16 cellular contexts compared by ENCODE assay signal in genomic region chr18:59264651-59265245, GRCh38. TPM values are rescaled to one million over a fixed set of nuclear protein-coding genes. Genes with fewer than 3 reads are reported as not detected.
A peak's percentile ranks its signal among the peaks of the same experiment; 100 is the strongest.
DNase-seq lines count a peak whose midpoint lies in the region; ATAC-seq and TF ChIP-seq lines count a peak whose summit lies in the region.
"Had no signal": no experiment of that assay in that cellular context is flagged by ENCODE, and none has a peak within 500 bp of the region (broad histone marks: within the 10 kb centered on the region; RNA-seq: fewer than 3 reads in every experiment).

No MANE protein-coding gene starts in this region.

- H3K9me3 ChIP-seq in SK-N-SH (no peaks in the 10 kb centered on the region), fibroblast of lung (ENCODE audit: control insufficient read depth, insufficient read depth, low read depth, low read length) (no peaks in the 10 kb centered on the region), spleen (peaks cover 0 to 7% (median 0%) of the 10 kb centered on the region in 8 donors)
- H3K9me3 ChIP-seq: prostate gland had no signal

- TF ChIP-seq CTCF in SK-N-SH (IDR thresholded peaks at IDR 0.05) (no peak), fibroblast of lung (conservative IDR thresholded peaks at IDR 0.05 in 1 of 2, IDR thresholded peaks at IDR 0.05 in 1 of 2; ENCODE audit: low read depth in 1 of 2, low read length in 2 of 2) (no peak), spleen (IDR thresholded peaks at IDR 0.05 in 8 of 11, conservative IDR thresholded peaks at IDR 0.05 in 3 of 11) (no peak), GM13976 (IDR thresholded peaks at IDR 0.05; ENCODE audit: borderline replicate concordance, control extremely low read depth, extremely low read depth, insufficient read depth, missing control alignments) (no peak)

- DNase-seq in activated CD4-positive, alpha-beta T cell treated with anti-CD3 and anti-CD28 coated beads for 36 hours, result no peak
- DNase-seq in activated CD4-positive, alpha-beta T cell treated with anti-CD3 and anti-CD28 coated beads for 1 hour, result no peak
- peak; percentile 44 for DNase-seq in SK-N-SH
- DNase-seq in fibroblast of lung (ENCODE audit: low read depth in 2 of 2), result no peak
- DNase-seq in spleen, result no peak
- no peak for DNase-seq in COLO829 (ENCODE audit: low spot score)
- DNase-seq in GM13976 (ENCODE audit: low spot score), result no peak
- DNase-seq: caudate nucleus, GDM1, NCI-H1048, T-cell had no signal

- H3K4me1 ChIP-seq in SK-N-SH (ENCODE audit: control insufficient read depth in 1 of 2, insufficient read depth in 2 of 2, low read depth in 1 of 2, low read length in 1 of 2) (peaks cover 2 to 4% of the 10 kb centered on the region in 2 experiments; a peak in 2 of 4 replicates), fibroblast of lung (ENCODE audit: control insufficient read depth, extremely low read depth, insufficient read depth, low read length) (no peaks in the 10 kb centered on the region), spleen (peaks cover 0 to 45% (median 29%) of the 10 kb centered on the region in 6 donors)
- H3K4me1 ChIP-seq: prostate gland had no signal

- no peak for TF ChIP-seq POLR2A in spleen (IDR thresholded peaks at IDR 0.05)

- H2AFZ ChIP-seq in SK-N-SH (ENCODE audit: low read depth), result no peak overlapping the region
- H2AFZ ChIP-seq in fibroblast of lung (ENCODE audit: low read length), result no peak overlapping the region

- H3K79me2 ChIP-seq in SK-N-SH (ENCODE audit: insufficient read depth) (no peaks in the 10 kb centered on the region), fibroblast of lung (ENCODE audit: control insufficient read depth, insufficient read depth, low read length) (no peaks in the 10 kb centered on the region)

- H3K4me3 Mint-ChIP-seq in activated CD4-positive, alpha-beta T cell treated with anti-CD3 and anti-CD28 coated beads for 36 hours, result peak overlapping the region; percentile 63

- H3K4me3 ChIP-seq in SK-N-SH (ENCODE audit: low read depth in 2 of 2, low read length in 1 of 2) (no peak overlapping the region), fibroblast of lung (replicated peaks in 1 of 4; ENCODE audit: control extremely low read depth in 1 of 4, insufficient read depth in 1 of 4, low read depth in 3 of 4, low read length in 4 of 4) (no peak overlapping the region), spleen (peak overlapping the region in 5 of 8 donors; percentile 31 to 69 (median 39))

- intact Hi-C loops in activated CD4-positive, alpha-beta T cell treated with anti-CD3 and anti-CD28 coated beads for 36 hours (cut with DNase I, micrococcal nuclease), result loop anchor here in 1 of 2 experiments (2.0 to 5.0 kb wide), 2 partner anchors 94 to 1827 kb away; partner anchors contain the start of genes LMAN1 and ONECUT2
- intact Hi-C loops in spleen (cut with DNase I; ENCODE audit: low total_unique reads), result no loop called here

- CTCF ChIA-PET in activated CD4-positive, alpha-beta T cell treated with anti-CD3 and anti-CD28 coated beads for 36 hours (lab: Charles Lee), result interaction anchor here (1.3 to 1.8 kb wide), 3 partner anchors 91 to 138 kb away, joined by 3 to 7 read pairs (median 4); no protein-coding TSS in a partner anchor
- CTCF ChIA-PET in SK-N-SH (lab: Yijun Ruan, JAX), result interaction anchor here (0.6 to 8.4 kb wide), 5 partner anchors 9 to 159 kb away, joined by 3 to 92 read pairs (median 5); partner anchors contain the start of gene RAX

- no peak overlapping the region for H3K27ac Mint-ChIP-seq in activated CD4-positive, alpha-beta T cell treated with anti-CD3 and anti-CD28 coated beads for 36 hours
- H3K27ac Mint-ChIP-seq: T-cell had no signal

- H3K9me3 Mint-ChIP-seq in activated CD4-positive, alpha-beta T cell treated with anti-CD3 and anti-CD28 coated beads for 36 hours (ENCODE audit: low read depth), result no peaks in the 10 kb centered on the region
- H3K9me3 Mint-ChIP-seq: T-cell had no signal

- peaks cover 23% of the 10 kb centered on the region for H3K4me1 Mint-ChIP-seq in activated CD4-positive, alpha-beta T cell treated with anti-CD3 and anti-CD28 coated beads for 36 hours

- no peak for TF ChIP-seq RAD21 in SK-N-SH (IDR thresholded peaks at IDR 0.05; ENCODE audit: low read length)

- H3K36me3 Mint-ChIP-seq in activated CD4-positive, alpha-beta T cell treated with anti-CD3 and anti-CD28 coated beads for 36 hours (ENCODE audit: low read depth), result no peaks in the 10 kb centered on the region
- H3K36me3 Mint-ChIP-seq: T-cell had no signal

- no peak overlapping the region for H3K9ac ChIP-seq in SK-N-SH
- no peak overlapping the region for H3K9ac ChIP-seq in fibroblast of lung (ENCODE audit: insufficient read depth, low read length)

- H3K4me2 ChIP-seq in SK-N-SH (peak overlapping the region; percentile 57; the same call in 1 of the 2 replicates), fibroblast of lung (ENCODE audit: extremely low read depth, insufficient read depth, low read length) (peak overlapping the region; percentile 79)

- no peaks in the 10 kb centered on the region for H3K9me2 ChIP-seq in SK-N-SH

- H3K27ac ChIP-seq in SK-N-SH (ENCODE audit: low read depth in 2 of 2, low read length in 1 of 2), result no peak overlapping the region
- H3K27ac ChIP-seq in fibroblast of lung (ENCODE audit: insufficient read depth, low read length), result no peak overlapping the region
- no peak overlapping the region for H3K27ac ChIP-seq in spleen
- H3K27ac ChIP-seq: prostate gland had no signal

- H3F3A ChIP-seq in SK-N-SH (replicated peaks; ENCODE audit: insufficient read depth), result peaks cover 3% of the 10 kb centered on the region

- POLR2A ChIA-PET in activated CD4-positive, alpha-beta T cell treated with anti-CD3 and anti-CD28 coated beads for 36 hours (lab: Charles Lee), result no interaction called here
- POLR2A ChIA-PET in SK-N-SH (lab: Yijun Ruan, JAX), result no interaction called here

- no peak for TF ChIP-seq EP300 in SK-N-SH (IDR thresholded peaks at IDR 0.05; ENCODE audit: borderline replicate concordance in 1 of 2, low read depth in 1 of 2, low read length in 1 of 2)

- WGBS in SK-N-SH (ENCODE audit: low lambda C conversion rate), result 2% methylated on average over 17 of the region's 41 CpGs
- WGBS in spleen, 5 donors, result 11 to 15% (median 11%) methylated on average over 28 to 41 of the region's 41 CpGs

- H4K20me1 ChIP-seq in SK-N-SH (ENCODE audit: insufficient read depth) (no peaks in the 10 kb centered on the region), fibroblast of lung (ENCODE audit: control insufficient read depth, extremely low read depth, insufficient read depth, low read length) (no peaks in the 10 kb centered on the region)

- peaks cover 72% of the 10 kb centered on the region for H3K27me3 ChIP-seq in SK-N-SH (ENCODE audit: insufficient read depth)
- H3K27me3 ChIP-seq in fibroblast of lung (ENCODE audit: control insufficient read depth, insufficient read depth, low read length), result peaks cover 64% of the 10 kb centered on the region
- peaks cover 15 to 75% (median 70%) of the 10 kb centered on the region in 7 donors for H3K27me3 ChIP-seq in spleen (replicated peaks in 1 of 7)

- in situ Hi-C loops in GM13976 (cut with MboI; ENCODE audit: low sequenced_read_pairs, unreplicated experiment), result no loop called here

- peaks cover 78% of the 10 kb centered on the region for H3K27me3 Mint-ChIP-seq in activated CD4-positive, alpha-beta T cell treated with anti-CD3 and anti-CD28 coated beads for 36 hours

- no peak for ATAC-seq in activated CD4-positive, alpha-beta T cell treated with anti-CD3 and anti-CD28 coated beads for 36 hours
- ATAC-seq in GM21619 (IDR thresholded peaks at IDR 0.05; ENCODE audit: unreplicated experiment), result no peak

- no peaks in the 10 kb centered on the region for H3K36me3 ChIP-seq in SK-N-SH (replicated peaks in 1 of 2; ENCODE audit: control insufficient read depth in 1 of 2, insufficient read depth in 2 of 2, low read length in 1 of 2)
- H3K36me3 ChIP-seq in fibroblast of lung (ENCODE audit: control insufficient read depth, insufficient read depth, low read length), result no peaks in the 10 kb centered on the region
- no peaks in the 10 kb centered on the region for H3K36me3 ChIP-seq in spleen
- H3K36me3 ChIP-seq: prostate gland had no signal

TF ChIP-seq in SK-N-SH, 30 proteins besides CTCF, POLR2A, EP300 and RAD21 (continues in another document):
- TF ChIP-seq POLR2AphosphoS5 (IDR thresholded peaks at IDR 0.05; ENCODE audit: low read depth, low read length) (no peak), NFIC (IDR thresholded peaks at IDR 0.05; ENCODE audit: borderline replicate concordance) (no peak), GABPA (IDR thresholded peaks at IDR 0.05; ENCODE audit: low read depth) (no peak), YY1 (IDR thresholded peaks at IDR 0.05; ENCODE audit: low read depth) (no peak), MEF2A (IDR thresholded peaks at IDR 0.05; ENCODE audit: borderline replicate concordance, low read depth) (no peak), RFX5 (IDR thresholded peaks at IDR 0.05; ENCODE audit: low read length) (no peak)

RNA-seq across cellular contexts. Expression of gene RAX, which starts 8.5 kb away (rescaled TPM):
- total RNA-seq in activated CD4-positive, alpha-beta T cell treated with anti-CD3 and anti-CD28 coated beads for 36 hours, result not detected
- polyA plus RNA-seq in SK-N-SH (2012; rRNA removed), result not detected in 2 replicates
- polyA plus RNA-seq in SK-N-SH (2012; cell fraction: cytosol; rRNA removed), result not detected in 2 replicates
- not detected in 2 replicates for polyA plus RNA-seq in SK-N-SH (2012; cell fraction: nucleus; rRNA removed)
- not detected in 2 replicates for total RNA-seq in fibroblast of lung
- not detected in 2 replicates for polyA plus RNA-seq in fibroblast of lung
- polyA plus RNA-seq in fibroblast of lung (2012), result not detected in 2 replicates
- polyA minus RNA-seq in fibroblast of lung (ENCODE audit: low replicate concordance), result not detected in 2 replicates
- total RNA-seq in spleen, result not detected
- under 1 TPM in 1 of 3 donors, not detected in 2; 0.03 TPM for polyA plus RNA-seq in spleen
- total RNA-seq: T-cell, ureter had no signal
- polyA plus RNA-seq: AG04450 had no signal

RNA-seq across cellular contexts. Expression of gene GRP, which starts 44.8 kb away (rescaled TPM):
- not detected for total RNA-seq in activated CD4-positive, alpha-beta T cell treated with anti-CD3 and anti-CD28 coated beads for 36 hours
- 2.5 and 2.8 TPM in 2 replicates for polyA plus RNA-seq in SK-N-SH (2012; rRNA removed)
- polyA plus RNA-seq in SK-N-SH (2012; cell fraction: cytosol; rRNA removed), result 3.6 and 4.1 TPM in 2 replicates
- polyA plus RNA-seq in SK-N-SH (2012; cell fraction: nucleus; rRNA removed), result 1.1 and 2.5 TPM in 2 replicates
- not detected in 2 replicates for total RNA-seq in fibroblast of lung
- not detected in 2 replicates for polyA plus RNA-seq in fibroblast of lung
- not detected in 2 replicates for polyA plus RNA-seq in fibroblast of lung (2012)
- not detected in 2 replicates for polyA minus RNA-seq in fibroblast of lung (ENCODE audit: low replicate concordance)
- not detected for total RNA-seq in spleen
- not detected for polyA plus RNA-seq in spleen
- total RNA-seq: lower leg skin, T-cell, ureter had no signal
- polyA plus RNA-seq: AG04450 had no signal

RNA-seq across cellular contexts. Expression of gene CPLX4, which starts 53.7 kb away (rescaled TPM):
- not detected for total RNA-seq in activated CD4-positive, alpha-beta T cell treated with anti-CD3 and anti-CD28 coated beads for 36 hours
- polyA plus RNA-seq in SK-N-SH (2012; rRNA removed), result not detected in 2 replicates
- polyA plus RNA-seq in SK-N-SH (2012; cell fraction: cytosol; rRNA removed), result not detected in 2 replicates
- polyA plus RNA-seq in SK-N-SH (2012; cell fraction: nucleus; rRNA removed), result not detected in 2 replicates
- not detected in 2 replicates for total RNA-seq in fibroblast of lung
- not detected in 2 replicates for polyA plus RNA-seq in fibroblast of lung
- not detected in 2 replicates for polyA plus RNA-seq in fibroblast of lung (2012)
- polyA minus RNA-seq in fibroblast of lung (ENCODE audit: low replicate concordance), result not detected in 2 replicates
- total RNA-seq in spleen, result not detected
- under 1 TPM in 1 of 3 donors, not detected in 2; 0.04 TPM for polyA plus RNA-seq in spleen
- total RNA-seq: lower leg skin, prostate gland, T-cell, ureter had no signal
- polyA plus RNA-seq: AG04450 had no signal

Comparison
In these comparisons a context has a peak if more than half of its experiments do, and no peak if none do; other contexts are left out.
1. H3K4me3 ChIP-seq: peak in spleen (5 of 8); none in SK-N-SH (0 of 2) and fibroblast of lung (0 of 4).